Comparison of ENCODE assay signal across 23 cellular contexts in the genomic region with DNA sequence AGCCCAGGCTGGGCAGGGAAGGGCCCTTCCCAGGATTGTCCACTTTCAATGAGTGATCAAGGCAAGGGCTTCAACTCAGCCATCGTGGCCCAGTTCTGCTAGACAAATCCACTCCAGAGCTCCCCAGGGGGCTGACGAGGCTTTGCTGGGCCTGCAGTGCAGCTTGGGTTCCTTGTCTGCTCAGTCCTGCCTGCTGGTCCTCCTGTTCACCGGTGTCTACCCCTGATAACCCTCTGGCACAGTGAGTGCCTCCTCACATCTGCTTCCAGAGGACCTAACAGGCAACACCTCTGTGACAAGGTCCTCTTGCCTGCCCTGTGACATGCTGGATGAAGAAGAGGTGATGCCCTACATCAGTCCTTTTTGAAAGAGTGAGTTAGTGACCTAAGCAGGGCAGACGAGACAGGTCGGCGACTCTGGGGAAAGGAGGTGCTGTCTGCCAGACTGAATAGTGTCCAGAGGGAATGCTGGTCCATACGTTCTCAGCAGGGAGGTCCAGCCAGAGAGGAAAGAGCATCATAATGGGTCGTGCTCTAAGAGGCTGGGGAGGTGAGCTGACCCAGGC. TPM values are rescaled to one million over a fixed set of nuclear protein-coding genes. Genes with fewer than 3 reads are reported as not detected.
"Had no signal": no experiment of that assay in that cellular context is flagged by ENCODE, and none has a peak within 500 bp of the region (broad histone marks: within the 10 kb centered on the region; RNA-seq: fewer than 3 reads in every experiment).

No MANE protein-coding gene starts in this region.

- H3K4me1 ChIP-seq: colonic mucosa, psoas muscle, spleen, testis, tibial nerve had no signal

- H3K27me3 ChIP-seq: colonic mucosa, heart right ventricle, testis, tibial nerve had no signal

- H3K27ac ChIP-seq: colonic mucosa, heart right ventricle, neutrophil, psoas muscle, spleen, testis, tibial nerve had no signal

- H3K9me3 ChIP-seq: colonic mucosa, heart right ventricle, neutrophil, psoas muscle, spleen, testis, tibial nerve had no signal

- FAIRE-seq: endometrium, frontal cortex, keratinocyte had no signal

- H3K36me3 ChIP-seq: colonic mucosa, heart right ventricle, neutrophil, spleen, tibial nerve had no signal

- H3K4me3 ChIP-seq: colonic mucosa, heart right ventricle, psoas muscle, spleen, testis, tibial nerve had no signal

- ATAC-seq: esophagus mucosa; sciatic nerve; stimulated activated naive B cell treated with anti-CD40 and anti-IgM and Interleukin-4, amounts not matched to agents 10 μg/mL and 1 μg/mL and 100 μg/mL, for 72 hours; stimulated activated naive CD8-positive, alpha-beta T cell treated with anti-CD3 and anti-CD28 coated beads, Interleukin-15, amount 100 ng/mL, for 72 hours had no signal

- DNase-seq: colonic mucosa; effector CD8-positive, alpha-beta T cell; heart right ventricle; left cardiac atrium; mesendoderm; naive B cell; psoas muscle; retina; spleen; stimulated activated CD4-positive, alpha-beta T cell treated with anti-CD3 and anti-CD28 coated beads, Interleukin-15, amount 100 ng/mL, for 24 hours; stimulated activated CD4-positive, alpha-beta T cell treated with anti-CD3 and anti-CD28 coated beads, Interleukin-1b, Interleukin-23, amount 100 ng/mL, for 48 hours; stimulated activated CD4-positive, alpha-beta T cell treated with anti-CD3 and anti-CD28 coated beads, Interleukin-4, amount 100 ng/mL, for 24 hours; stimulated activated naive B cell treated with anti-CD40 and anti-IgM and Interleukin-4, amounts not matched to agents 10 μg/mL and 1 μg/mL and 100 μg/mL, for 72 hours; stimulated activated naive CD8-positive, alpha-beta T cell treated with anti-CD3 and anti-CD28 coated beads, Interleukin-15, amount 100 ng/mL, for 72 hours; testis had no signal

RNA-seq across cellular contexts. Expression of a gene that starts 20.9 kb away (rescaled TPM):
- total RNA-seq: esophagus mucosa, psoas muscle, subcutaneous adipose tissue had no signal
